12 cellular contexts compared by ENCODE assay signal in the genomic region with DNA sequence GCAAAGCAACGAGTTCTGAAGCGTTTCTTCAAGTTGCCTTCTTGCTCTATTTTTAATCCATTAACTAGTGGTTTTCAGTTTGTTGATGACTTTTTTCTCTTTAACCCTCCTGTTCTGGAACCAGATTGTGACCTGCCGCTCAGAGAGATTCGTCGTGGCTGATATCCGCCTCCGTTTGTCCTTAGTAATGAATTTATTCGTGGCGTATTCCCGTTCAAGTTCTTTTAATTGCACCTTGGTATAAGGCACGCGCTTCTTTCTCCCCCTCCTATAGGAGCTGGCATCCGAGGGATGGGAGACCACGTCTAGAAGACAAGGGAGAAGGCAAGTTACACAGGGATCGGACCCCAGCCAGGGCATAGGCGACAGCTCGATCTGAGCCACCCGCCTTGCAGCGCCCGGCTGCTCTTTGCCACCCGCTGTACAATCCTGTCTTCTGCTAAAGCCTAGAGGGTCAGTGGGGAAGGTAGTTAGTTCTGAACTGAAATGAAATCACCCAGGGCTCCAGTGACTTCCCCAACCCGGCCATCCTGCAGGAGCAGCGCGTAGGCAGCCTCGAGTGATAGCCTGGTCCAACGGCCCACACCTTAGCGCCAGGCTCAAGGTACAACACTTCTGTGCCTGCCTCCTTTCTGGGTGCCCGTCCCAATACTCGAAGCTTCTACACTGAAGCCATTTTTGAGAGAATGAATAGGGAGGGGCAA. TPM values are rescaled to one million over a fixed set of nuclear protein-coding genes. Genes with fewer than 3 reads are reported as not detected.
DNase-seq lines count a peak whose midpoint lies in the region; TF ChIP-seq lines count a peak whose summit lies in the region.
"Had no signal": no experiment of that assay in that cellular context is flagged by ENCODE, and none has a peak within 500 bp of the region (broad histone marks: within the 10 kb centered on the region; RNA-seq: fewer than 3 reads in every experiment).

No MANE protein-coding gene starts in this region.

- no peak overlapping the region for H2BK20ac ChIP-seq in H9 (ENCODE audit: low read depth, low read length, poor library complexity, severe bottlenecking)

- CTCF ChIA-PET in CD8-positive, alpha-beta memory T cell (lab: Charles Lee) = interaction anchor here (1.1 to 1.5 kb wide), 3 partner anchors 13 to 822 kb away, joined by 3 to 6 read pairs (median 4); a partner anchor contains a TSS

- peak overlapping the region in 5 of 7 donors; percentile 20 to 66 (median 39) for H3K4me3 Mint-ChIP-seq in CD8-positive, alpha-beta memory T cell
- H3K4me3 Mint-ChIP-seq in H9 (no peak overlapping the region), nephron (peak overlapping the region in 2 of 3 experiments; percentile 6 to 30)

- no peak overlapping the region for H3K9ac ChIP-seq in H9 (ENCODE audit: extremely low read depth, insufficient read length, low read length)
- H3K9ac ChIP-seq: parathyroid adenoma had no signal

- no peak overlapping the region for H3K27ac ChIP-seq in CD8-positive, alpha-beta memory T cell (ENCODE audit: low read depth, low read length)
- no peak overlapping the region for H3K27ac ChIP-seq in H9 (ENCODE audit: insufficient read length, low read depth, low read length)
- no peak overlapping the region for H3K27ac ChIP-seq in breast epithelium
- H3K27ac ChIP-seq: parathyroid adenoma had no signal

- WGBS in H9 (ENCODE audit: extremely low coverage, insufficient read length, low lambda C conversion rate) = no CpG with 5 or more reads among the region's 29 CpGs

- peaks cover 84 to 93% of the 10 kb centered on the region in 2 donors for H3K27me3 Mint-ChIP-seq in CD8-positive, alpha-beta memory T cell
- H3K27me3 Mint-ChIP-seq in H9 (ENCODE audit: low read depth) (peaks cover 95% of the 10 kb centered on the region), nephron (ENCODE audit: low read depth) (peaks cover 98% of the 10 kb centered on the region)

- no peaks in the 10 kb centered on the region for H3K9me3 ChIP-seq in CD8-positive, alpha-beta memory T cell (ENCODE audit: low read length)
- H3K9me3 ChIP-seq in H9 (ENCODE audit: control insufficient read depth, low read depth, low read length) (no peaks in the 10 kb centered on the region), breast epithelium (no peaks in the 10 kb centered on the region)

- H3K79me1 ChIP-seq in H9 (ENCODE audit: insufficient read depth, low read depth, low read length, poor library complexity, severe bottlenecking) = no peaks in the 10 kb centered on the region

- DNase-seq in CD8-positive, alpha-beta memory T cell = no peak
- DNase-seq in H9 = peak; percentile 35
- DNase-seq in breast epithelium (ENCODE audit: low spot score in 2 of 2) = no peak
- no peak for DNase-seq in NCI-H526 treated with DMSO at 0.1 percent for 48 hours (lab: John Stamatoyannopoulos, UW)
- DNase-seq in COLO668 (lab: John Stamatoyannopoulos, UW; ENCODE audit: unreplicated experiment) = no peak
- no peak for DNase-seq in GDM1 (lab: John Stamatoyannopoulos, UW)
- no peak for DNase-seq in NOMO-1 treated with DMSO at 0.1 percent for 48 hours (lab: John Stamatoyannopoulos, UW; ENCODE audit: unreplicated experiment)
- DNase-seq: activated CD4-positive, alpha-beta T cell treated with anti-CD3 and anti-CD28 coated beads, Interleukin-2, amount 50 U/mL, for 48 hours; caudate nucleus; hippocampal formation had no signal

- H3K4me3 ChIP-seq in CD8-positive, alpha-beta memory T cell (ENCODE audit: low read length) = no peak overlapping the region
- H3K4me3 ChIP-seq in breast epithelium = peak overlapping the region in 2 of 3 donors; percentile 45 to 69

- peaks cover 27% of the 10 kb centered on the region for H3K4me1 ChIP-seq in CD8-positive, alpha-beta memory T cell (ENCODE audit: insufficient read depth, low read length)
- no peaks in the 10 kb centered on the region for H3K4me1 ChIP-seq in H9 (ENCODE audit: insufficient read depth, low read length)
- peaks cover 5 to 12% of the 10 kb centered on the region in 2 donors for H3K4me1 ChIP-seq in breast epithelium
- H3K4me1 ChIP-seq: parathyroid adenoma had no signal

- no peak overlapping the region for H2BK12ac ChIP-seq in H9 (ENCODE audit: insufficient read length, low read depth, low read length)

- no peak overlapping the region for H4K91ac ChIP-seq in H9 (ENCODE audit: insufficient read length, low read depth, low read length)

- H3K27me3 ChIP-seq in CD8-positive, alpha-beta memory T cell (ENCODE audit: insufficient read depth, low read length, poor library complexity, severe bottlenecking) = peaks cover 83% of the 10 kb centered on the region
- H3K27me3 ChIP-seq in H9 (ENCODE audit: insufficient read depth, low read length) (peaks cover 85% of the 10 kb centered on the region), breast epithelium (peaks cover 25 to 97% of the 10 kb centered on the region in 2 donors)

- H3K36me3 Mint-ChIP-seq in CD8-positive, alpha-beta memory T cell = no peaks in the 10 kb centered on the region
- H3K36me3 Mint-ChIP-seq in H9 (ENCODE audit: insufficient read depth in 1 of 3, low read depth in 3 of 3) (no peaks in the 10 kb centered on the region; a peak in 2 of 7 replicates), nephron (ENCODE audit: low read depth) (no peaks in the 10 kb centered on the region)

- no peak overlapping the region for H4K5ac ChIP-seq in H9 (ENCODE audit: insufficient read length, low read depth, low read length)

- no peak overlapping the region for H3K56ac ChIP-seq in H9 (ENCODE audit: insufficient read length, low read depth, low read length)

- peaks cover 33 to 46% (median 42%) of the 10 kb centered on the region in 3 donors for H3K4me1 Mint-ChIP-seq in CD8-positive, alpha-beta memory T cell
- H3K4me1 Mint-ChIP-seq in H9 = peaks cover 2 to 16% of the 10 kb centered on the region in 2 experiments; a peak in 3 of 4 replicates
- H3K4me1 Mint-ChIP-seq in nephron = peaks cover 20% of the 10 kb centered on the region

- no peak overlapping the region for H3K4ac ChIP-seq in H9 (ENCODE audit: low read depth, low read length)

- H2BK5ac ChIP-seq in H9 (ENCODE audit: insufficient read length, low read length) = no peak overlapping the region

- intact Hi-C loops in breast epithelium (cut with DNase I; ENCODE audit: low total_unique reads) = no loop called here

- no peak overlapping the region for H3K4me2 ChIP-seq in H9 (ENCODE audit: insufficient read depth, insufficient read length, low read length)

- no peak overlapping the region for H4K8ac ChIP-seq in H9 (replicated peaks; ENCODE audit: insufficient read length, low read depth, low read length)

- peak overlapping the region in 4 of 8 donors; percentile 13 to 65 (median 42) for H3K27ac Mint-ChIP-seq in CD8-positive, alpha-beta memory T cell
- H3K27ac Mint-ChIP-seq in H9 (no peak overlapping the region), nephron (no peak overlapping the region)

- no peak overlapping the region for H3T11ph ChIP-seq in H9 (ENCODE audit: low read length)

- no peak overlapping the region for H2BK120ac ChIP-seq in H9 (ENCODE audit: low read depth, low read length, poor library complexity, severe bottlenecking)

- no peak overlapping the region for H2BK15ac ChIP-seq in H9 (ENCODE audit: low read depth, low read length)

- no peak overlapping the region for H2AK5ac ChIP-seq in H9 (ENCODE audit: insufficient read length, low read length)

- no peaks in the 10 kb centered on the region for H4K20me1 ChIP-seq in H9 (ENCODE audit: control insufficient read depth, insufficient read depth, insufficient read length)

- TF ChIP-seq CTCF in H9 (conservative IDR thresholded peaks at IDR 0.05) (no peak), breast epithelium (IDR thresholded peaks at IDR 0.05) (no peak), nephron (IDR thresholded peaks at IDR 0.05; ENCODE audit: unreplicated experiment in 3 of 3) (no peak)

- no peak overlapping the region for H3K23ac ChIP-seq in H9 (ENCODE audit: insufficient read length, low read depth, low read length)

- peaks cover 0 to 7% (median 0%) of the 10 kb centered on the region in 5 donors for H3K9me3 Mint-ChIP-seq in CD8-positive, alpha-beta memory T cell
- peaks cover 4 to 14% of the 10 kb centered on the region in 2 experiments; a peak in 3 of 5 replicates for H3K9me3 Mint-ChIP-seq in H9
- no peaks in the 10 kb centered on the region for H3K9me3 Mint-ChIP-seq in nephron

- H2AFZ ChIP-seq in H9 (ENCODE audit: low read length) = no peak overlapping the region
- H2AFZ ChIP-seq: parathyroid adenoma had no signal

- H3K79me2 ChIP-seq in H9 (ENCODE audit: insufficient read depth, low read length) = no peaks in the 10 kb centered on the region
- H3K79me2 ChIP-seq: parathyroid adenoma had no signal

- H3K14ac ChIP-seq in H9 (ENCODE audit: insufficient read depth, low read length) = no peak overlapping the region

- H3K36me3 ChIP-seq in CD8-positive, alpha-beta memory T cell (ENCODE audit: insufficient read depth, low read length) = no peaks in the 10 kb centered on the region
- H3K36me3 ChIP-seq in breast epithelium = no peaks in the 10 kb centered on the region

- POLR2A ChIA-PET in CD8-positive, alpha-beta memory T cell (lab: Charles Lee) = no interaction called here

- no peaks in the 10 kb centered on the region for H3K23me2 ChIP-seq in H9 (ENCODE audit: insufficient read length, low read depth, low read length, poor library complexity, severe bottlenecking)

- no peak for TF ChIP-seq POLR2A in breast epithelium (IDR thresholded peaks at IDR 0.05)

- no peak overlapping the region for H3K18ac ChIP-seq in H9 (ENCODE audit: insufficient read length, low read depth, low read length)

RNA-seq across cellular contexts. Expression of a gene that starts 1.6 kb away (rescaled TPM):
- total RNA-seq in CD8-positive, alpha-beta memory T cell = not detected
- not detected for polyA plus RNA-seq in CD8-positive, alpha-beta memory T cell
- not detected in 2 replicates for total RNA-seq in H9 (2021)
- total RNA-seq in breast epithelium = under 1 TPM in 2 of 3 donors, not detected in 1; 0.16 to 0.33 TPM

RNA-seq across cellular contexts. Expression of a gene that starts 13.3 kb away (rescaled TPM):
- not detected for total RNA-seq in CD8-positive, alpha-beta memory T cell
- not detected for polyA plus RNA-seq in CD8-positive, alpha-beta memory T cell
- not detected in 2 replicates for total RNA-seq in H9 (2021)
- total RNA-seq in breast epithelium = 1 to 10 TPM in 1 of 3 donors, not detected in 2; 1.9 TPM

RNA-seq across cellular contexts. Expression of a gene that starts 24.2 kb away (rescaled TPM):
- total RNA-seq in CD8-positive, alpha-beta memory T cell = not detected
- 0.09 TPM for polyA plus RNA-seq in CD8-positive, alpha-beta memory T cell
- total RNA-seq in H9 (2021) (not detected in 2 replicates), breast epithelium (10 to 100 TPM in 1 of 3 donors, 1 to 10 TPM in 2; 2.3 to 21.1 (median 5.2) TPM)

RNA-seq across cellular contexts. Expression of a gene that starts 33.0 kb away (rescaled TPM):
- not detected for total RNA-seq in CD8-positive, alpha-beta memory T cell
- polyA plus RNA-seq in CD8-positive, alpha-beta memory T cell = not detected
- total RNA-seq in H9 (2021) (not detected in 2 replicates), breast epithelium (10 to 100 TPM in 1 of 3 donors, 1 to 10 TPM in 2; 7.5 to 18.4 (median 9.0) TPM)

RNA-seq across cellular contexts. Expression of a gene that starts 41.8 kb away (rescaled TPM):
- total RNA-seq in CD8-positive, alpha-beta memory T cell = not detected
- polyA plus RNA-seq in CD8-positive, alpha-beta memory T cell = not detected
- not detected in 2 replicates for total RNA-seq in H9 (2021)
- total RNA-seq in breast epithelium = 1 to 10 TPM; 4.6 to 8.8 (median 6.2) TPM

Comparison
In these comparisons a context has a peak if more than half of its experiments do, and no peak if none do; other contexts are left out.
1. H3K4me3 Mint-ChIP-seq: peak in CD8-positive, alpha-beta memory T cell (5 of 7) and nephron (2 of 3); none in H9 (0 of 2).